ENCODE assay signal across 21 cellular contexts in genomic region chr9:121331549-121331948, GRCh38. TPM values are rescaled to one million over a fixed set of nuclear protein-coding genes. Genes with fewer than 3 reads are reported as not detected.
DNase-seq lines count a peak whose midpoint lies in the region; ATAC-seq and TF ChIP-seq lines count a peak whose summit lies in the region.
"Had no signal": no experiment of that assay in that cellular context is flagged by ENCODE, and none has a peak within 500 bp of the region (broad histone marks: within the 10 kb centered on the region; RNA-seq: fewer than 3 reads in every experiment).

No MANE protein-coding gene starts in this region.

- H3K79me1 ChIP-seq in trophoblast cell (ENCODE audit: low read length): peaks cover 7% of the 10 kb centered on the region

- H3K27me3 Mint-ChIP-seq in effector memory CD8-positive, alpha-beta T cell: no peaks in the 10 kb centered on the region
- H3K27me3 Mint-ChIP-seq in endodermal cell (ENCODE audit: insufficient read depth): no peaks in the 10 kb centered on the region
- no peaks in the 10 kb centered on the region for H3K27me3 Mint-ChIP-seq in stimulated activated naive B cell treated with anti-CD40 and anti-IgM and Interleukin-4, amounts not matched to agents 10 μg/mL and 1 μg/mL and 100 μg/mL, for 72 hours
- H3K27me3 Mint-ChIP-seq in CD4-positive, alpha-beta T cell: no peaks in the 10 kb centered on the region
- H3K27me3 Mint-ChIP-seq: activated CD8-positive, alpha-beta memory T cell treated with anti-CD3 and anti-CD28 coated beads, Interleukin-2, amount 10 ng/mL, durations not matched to agents 7 days and 5 days had no signal

- WGBS in trophoblast cell (ENCODE audit: extremely low coverage, insufficient coverage, insufficient read length): no CpG with 5 or more reads among the region's 3 CpGs
- WGBS in endodermal cell (ENCODE audit: insufficient coverage in 1 of 2, insufficient read length in 1 of 2), 2 experiments: 85 to 86% methylated on average over 3 of the region's 3 CpGs

- H3K4me1 ChIP-seq in trophoblast cell (ENCODE audit: control insufficient read depth in 1 of 2, insufficient read depth in 2 of 2, low read length in 2 of 2) (peaks cover 6 to 17% of the 10 kb centered on the region in 2 experiments), tibial artery (peaks cover 0 to 86% (median 56%) of the 10 kb centered on the region in 4 donors), endodermal cell (ENCODE audit: control insufficient read depth, insufficient read depth, low read length) (no peaks in the 10 kb centered on the region)
- H3K4me1 ChIP-seq in effector memory CD4-positive, alpha-beta T cell (ENCODE audit: control insufficient read depth, insufficient read depth, low read length, poor library complexity, severe bottlenecking): no peaks in the 10 kb centered on the region
- H3K4me1 ChIP-seq: parathyroid adenoma, SJCRH30 had no signal

- no peak overlapping the region for H2BK12ac ChIP-seq in trophoblast cell (ENCODE audit: low read length)

- H4K8ac ChIP-seq in trophoblast cell (ENCODE audit: low read depth, low read length): no peak overlapping the region

- H4K12ac ChIP-seq in trophoblast cell (ENCODE audit: low read depth, low read length): no peak overlapping the region

- H3K36me3 ChIP-seq in trophoblast cell (ENCODE audit: control insufficient read depth in 1 of 2, insufficient read depth in 2 of 2, low read length in 2 of 2) (peaks cover 45 to 63% of the 10 kb centered on the region in 2 experiments), tibial artery (peaks cover 65 to 85% (median 79%) of the 10 kb centered on the region in 3 donors), endodermal cell (ENCODE audit: control insufficient read depth, insufficient read depth, low read length) (peaks cover 19% of the 10 kb centered on the region)
- no peaks in the 10 kb centered on the region for H3K36me3 ChIP-seq in effector memory CD4-positive, alpha-beta T cell (ENCODE audit: control insufficient read depth, insufficient read depth, low read length)
- H3K36me3 ChIP-seq: SJCRH30 had no signal

- H3K9me3 Mint-ChIP-seq in effector memory CD8-positive, alpha-beta T cell: no peaks in the 10 kb centered on the region
- H3K9me3 Mint-ChIP-seq in endodermal cell: no peaks in the 10 kb centered on the region
- no peaks in the 10 kb centered on the region for H3K9me3 Mint-ChIP-seq in stimulated activated naive B cell treated with anti-CD40 and anti-IgM and Interleukin-4, amounts not matched to agents 10 μg/mL and 1 μg/mL and 100 μg/mL, for 72 hours
- H3K9me3 Mint-ChIP-seq in CD4-positive, alpha-beta T cell: no peaks in the 10 kb centered on the region

- peak overlapping the region; percentile 30 to 84 for H3K27ac Mint-ChIP-seq in effector memory CD8-positive, alpha-beta T cell
- no peak overlapping the region for H3K27ac Mint-ChIP-seq in endodermal cell
- H3K27ac Mint-ChIP-seq in stimulated activated naive B cell treated with anti-CD40 and anti-IgM and Interleukin-4, amounts not matched to agents 10 μg/mL and 1 μg/mL and 100 μg/mL, for 72 hours: no peak overlapping the region
- no peak overlapping the region for H3K27ac Mint-ChIP-seq in CD4-positive, alpha-beta T cell
- H3K27ac Mint-ChIP-seq: activated CD8-positive, alpha-beta memory T cell treated with anti-CD3 and anti-CD28 coated beads, Interleukin-2, amount 10 ng/mL, durations not matched to agents 7 days and 5 days had no signal

- H3K18ac ChIP-seq in trophoblast cell (ENCODE audit: low read length): no peak overlapping the region

- H2BK120ac ChIP-seq in trophoblast cell (ENCODE audit: insufficient read depth, low read length, poor library complexity): no peak overlapping the region

- H3K27ac ChIP-seq in RWPE1 (peak overlapping the region; percentile 35), trophoblast cell (ENCODE audit: low read depth, low read length) (no peak overlapping the region), tibial artery (peak overlapping the region; percentile 76 to 95), endodermal cell (ENCODE audit: low read depth, low read length) (no peak overlapping the region)
- no peak overlapping the region for H3K27ac ChIP-seq in effector memory CD4-positive, alpha-beta T cell (ENCODE audit: insufficient read depth, low read length, poor library complexity, severe bottlenecking)
- no peak overlapping the region for H3K27ac ChIP-seq in CD4-positive, alpha-beta T cell (ENCODE audit: low read depth, low read length)
- H3K27ac ChIP-seq: parathyroid adenoma, SJCRH30 had no signal

- no peak for TF ChIP-seq CTCF in RWPE1 (conservative IDR thresholded peaks at IDR 0.05; ENCODE audit: low read depth)
- TF ChIP-seq CTCF in tibial artery (IDR thresholded peaks at IDR 0.05): no peak
- TF ChIP-seq CTCF in endodermal cell (conservative IDR thresholded peaks at IDR 0.05): no peak
- no peak for TF ChIP-seq CTCF in CD4-positive, alpha-beta T cell (IDR thresholded peaks at IDR 0.05)

- no peak overlapping the region for H4K91ac ChIP-seq in trophoblast cell (ENCODE audit: low read depth, low read length)

- H2AFZ ChIP-seq in trophoblast cell (ENCODE audit: insufficient read depth, low read length, poor library complexity): no peak overlapping the region
- H2AFZ ChIP-seq: parathyroid adenoma had no signal

- H2BK5ac ChIP-seq in trophoblast cell (ENCODE audit: low read depth, low read length, poor library complexity): no peak overlapping the region

- H3K36me3 Mint-ChIP-seq in effector memory CD8-positive, alpha-beta T cell (ENCODE audit: insufficient read depth): peaks cover 18% of the 10 kb centered on the region
- peaks cover 38% of the 10 kb centered on the region for H3K36me3 Mint-ChIP-seq in endodermal cell (ENCODE audit: low read depth)
- H3K36me3 Mint-ChIP-seq in stimulated activated naive B cell treated with anti-CD40 and anti-IgM and Interleukin-4, amounts not matched to agents 10 μg/mL and 1 μg/mL and 100 μg/mL, for 72 hours: peaks cover 31 to 45% of the 10 kb centered on the region in 2 donors
- no peaks in the 10 kb centered on the region for H3K36me3 Mint-ChIP-seq in CD4-positive, alpha-beta T cell (ENCODE audit: low read depth)

- no peak overlapping the region for H2AK5ac ChIP-seq in trophoblast cell (ENCODE audit: low read length)

- H3K14ac ChIP-seq in trophoblast cell (ENCODE audit: low read length): no peak overlapping the region

- no peak overlapping the region for H3K4me2 ChIP-seq in trophoblast cell (ENCODE audit: low read length)
- H3K4me2 ChIP-seq: BLaER1 treated with 17β-estradiol and CSF1 and Interleukin-3, amounts not matched to agents 10 nM and 100 nM had no signal

- DNase-seq in RWPE1 (ENCODE audit: low spot score): no peak
- no peak for DNase-seq in effector memory CD8-positive, alpha-beta T cell
- peak; percentile 17 to 30 for DNase-seq in trophoblast cell
- no peak for DNase-seq in tibial artery
- DNase-seq in effector memory CD4-positive, alpha-beta T cell: no peak
- no peak for DNase-seq in endodermal cell
- DNase-seq in stimulated activated naive B cell treated with anti-CD40 and anti-IgM and Interleukin-4, amounts not matched to agents 10 μg/mL and 1 μg/mL and 100 μg/mL, for 72 hours: no peak
- DNase-seq in CD4-positive, alpha-beta T cell: no peak
- DNase-seq: activated CD4-positive, CD25-positive, alpha-beta regulatory T cell treated with anti-CD3 and anti-CD28 coated beads, Interleukin-2, amount 50 U/mL, for 72 hours; activated CD8-positive, alpha-beta memory T cell treated with anti-CD3 and anti-CD28 coated beads, Interleukin-2, amount 10 ng/mL, durations not matched to agents 7 days and 5 days; activated effector memory CD4-positive, alpha-beta T cell treated with anti-CD3 and anti-CD28 coated beads, Interleukin-2, amount 50 U/mL, for 16 hours; amniotic stem cell; DMS53; hypothalamus; NCI-H146; NCI-H446; SJCRH30; T-helper 2 cell had no signal

- CTCF ChIA-PET in RWPE1 (lab: Yijun Ruan, JAX): interaction anchor here (0.8 to 1.0 kb wide), 3 partner anchors 68 to 875 kb away, joined by 3 to 8 read pairs (median 3); no protein-coding TSS in a partner anchor
- CTCF ChIA-PET in CD4-positive, alpha-beta T cell (lab: Charles Lee): interaction anchor here (1.4 kb wide), 1 partner anchor 12 kb away, joined by 4 read pairs; no protein-coding TSS in a partner anchor

- intact Hi-C loops in tibial artery (cut with DNase I; ENCODE audit: low total_unique reads): no loop called here
- intact Hi-C loops in CD4-positive, alpha-beta T cell (cut with DNase I, micrococcal nuclease): no loop called here

- peaks cover 6 to 13% of the 10 kb centered on the region in 2 donors for H3K4me1 Mint-ChIP-seq in effector memory CD8-positive, alpha-beta T cell (ENCODE audit: low read depth in 2 of 2)
- H3K4me1 Mint-ChIP-seq in endodermal cell: no peaks in the 10 kb centered on the region
- H3K4me1 Mint-ChIP-seq in stimulated activated naive B cell treated with anti-CD40 and anti-IgM and Interleukin-4, amounts not matched to agents 10 μg/mL and 1 μg/mL and 100 μg/mL, for 72 hours: peaks cover 2 to 5% of the 10 kb centered on the region in 2 donors
- no peaks in the 10 kb centered on the region for H3K4me1 Mint-ChIP-seq in CD4-positive, alpha-beta T cell (ENCODE audit: low read depth)

- H3K27me3 ChIP-seq in trophoblast cell (ENCODE audit: insufficient read depth, low read length) (no peaks in the 10 kb centered on the region), tibial artery (no peaks in the 10 kb centered on the region), endodermal cell (ENCODE audit: control insufficient read depth, insufficient read depth, low read length, poor library complexity, severe bottlenecking) (no peaks in the 10 kb centered on the region)
- H3K27me3 ChIP-seq in effector memory CD4-positive, alpha-beta T cell (replicated peaks; ENCODE audit: control insufficient read depth, insufficient read depth, low read length, poor library complexity, severe bottlenecking): no peaks in the 10 kb centered on the region
- no peaks in the 10 kb centered on the region for H3K27me3 ChIP-seq in CD4-positive, alpha-beta T cell (ENCODE audit: control insufficient read depth, insufficient read depth, low read length)
- H3K27me3 ChIP-seq: BLaER1 treated with 17β-estradiol and CSF1 and Interleukin-3, amounts not matched to agents 10 nM and 100 nM; SJCRH30 had no signal

- H3K23ac ChIP-seq in trophoblast cell (ENCODE audit: low read length): no peak overlapping the region

- H3K4me3 ChIP-seq in trophoblast cell (ENCODE audit: low read depth, low read length) (no peak overlapping the region), tibial artery (no peak overlapping the region), endodermal cell (ENCODE audit: low read length) (no peak overlapping the region)
- no peak overlapping the region for H3K4me3 ChIP-seq in effector memory CD4-positive, alpha-beta T cell (ENCODE audit: insufficient read depth, low read depth, low read length, poor library complexity, severe bottlenecking)
- H3K4me3 ChIP-seq: BLaER1 treated with 17β-estradiol and CSF1 and Interleukin-3, amounts not matched to agents 10 nM and 100 nM; SJCRH30 had no signal

- H3K79me2 ChIP-seq in trophoblast cell (ENCODE audit: control insufficient read depth, insufficient read depth, low read length, poor library complexity): no peaks in the 10 kb centered on the region
- H3K79me2 ChIP-seq: parathyroid adenoma had no signal

- no peak overlapping the region for H3K4me3 Mint-ChIP-seq in effector memory CD8-positive, alpha-beta T cell
- H3K4me3 Mint-ChIP-seq in endodermal cell: no peak overlapping the region
- H3K4me3 Mint-ChIP-seq in stimulated activated naive B cell treated with anti-CD40 and anti-IgM and Interleukin-4, amounts not matched to agents 10 μg/mL and 1 μg/mL and 100 μg/mL, for 72 hours: no peak overlapping the region
- no peak overlapping the region for H3K4me3 Mint-ChIP-seq in CD4-positive, alpha-beta T cell
- H3K4me3 Mint-ChIP-seq: activated CD8-positive, alpha-beta memory T cell treated with anti-CD3 and anti-CD28 coated beads, Interleukin-2, amount 10 ng/mL, durations not matched to agents 7 days and 5 days had no signal

- H3K9me3 ChIP-seq in trophoblast cell (ENCODE audit: insufficient read depth, low read depth, low read length) (no peaks in the 10 kb centered on the region), tibial artery (no peaks in the 10 kb centered on the region), endodermal cell (ENCODE audit: control insufficient read depth, low read length) (no peaks in the 10 kb centered on the region)
- no peaks in the 10 kb centered on the region for H3K9me3 ChIP-seq in effector memory CD4-positive, alpha-beta T cell (ENCODE audit: control insufficient read depth, low read length)
- H3K9me3 ChIP-seq in CD4-positive, alpha-beta T cell (ENCODE audit: control insufficient read depth, low read length): no peaks in the 10 kb centered on the region
- H3K9me3 ChIP-seq: BLaER1 treated with 17β-estradiol and CSF1 and Interleukin-3, amounts not matched to agents 10 nM and 100 nM; SJCRH30 had no signal

- H3K4ac ChIP-seq in trophoblast cell (ENCODE audit: low read depth, low read length): no peak overlapping the region

- no peak for ATAC-seq in effector memory CD8-positive, alpha-beta T cell (replicated peaks)
- no peak for ATAC-seq in stimulated activated naive B cell treated with anti-CD40 and anti-IgM and Interleukin-4, amounts not matched to agents 10 μg/mL and 1 μg/mL and 100 μg/mL, for 72 hours (replicated peaks)
- ATAC-seq in CD4-positive, alpha-beta T cell (ENCODE audit: poor library complexity): no peak
- ATAC-seq: activated CD8-positive, alpha-beta memory T cell treated with anti-CD3 and anti-CD28 coated beads, Interleukin-2, amount 10 ng/mL, durations not matched to agents 7 days and 5 days; esophagus mucosa had no signal

- H3K9ac ChIP-seq in trophoblast cell (ENCODE audit: low read length): no peak overlapping the region
- H3K9ac ChIP-seq in endodermal cell (ENCODE audit: extremely low read depth, low read length, poor library complexity, severe bottlenecking): no peak overlapping the region
- H3K9ac ChIP-seq: BLaER1 treated with 17β-estradiol and CSF1 and Interleukin-3, amounts not matched to agents 10 nM and 100 nM; parathyroid adenoma had no signal

- POLR2A ChIA-PET in RWPE1 (lab: Yijun Ruan, JAX; ENCODE audit: low non-redundant PET): no interaction called here
- POLR2A ChIA-PET in CD4-positive, alpha-beta T cell (lab: Charles Lee): no interaction called here

RNA-seq across cellular contexts. Expression of gene STOM, which starts 38.5 kb away (rescaled TPM):
- polyA plus RNA-seq in trophoblast cell (2013): 125 and 136 TPM in 2 replicates
- 10 to 100 TPM; 26.6 to 35.6 TPM for total RNA-seq in endodermal cell
- 13.8 TPM for polyA plus RNA-seq in endodermal cell (2013, experiment 1 of 2)
- 13.0 TPM for polyA plus RNA-seq in endodermal cell (2013, experiment 2 of 2)
- 10 to 100 TPM; 26.1 to 27.9 TPM for total RNA-seq in CD4-positive, alpha-beta T cell

Comparison
In these comparisons a context has a peak if more than half of its experiments do, and no peak if none do; other contexts are left out.
1. DNase-seq: peak in trophoblast cell (2 of 2); none in RWPE1 (single experiment), effector memory CD8-positive, alpha-beta T cell (0 of 3), tibial artery (0 of 2), effector memory CD4-positive, alpha-beta T cell (0 of 3), endodermal cell (single experiment), stimulated activated naive B cell treated with anti-CD40 and anti-IgM and Interleukin-4, amounts not matched to agents 10 μg/mL and 1 μg/mL and 100 μg/mL, for 72 hours (single experiment) and CD4-positive, alpha-beta T cell (0 of 10).
2. H3K27ac ChIP-seq: peak in RWPE1 (single experiment) and tibial artery (2 of 2); none in trophoblast cell (single experiment), effector memory CD4-positive, alpha-beta T cell (single experiment), endodermal cell (single experiment) and CD4-positive, alpha-beta T cell (single experiment).
3. H3K27ac Mint-ChIP-seq: peak in effector memory CD8-positive, alpha-beta T cell (2 of 2); none in endodermal cell (single experiment), stimulated activated naive B cell treated with anti-CD40 and anti-IgM and Interleukin-4, amounts not matched to agents 10 μg/mL and 1 μg/mL and 100 μg/mL, for 72 hours (single experiment) and CD4-positive, alpha-beta T cell (single experiment).